ENCODE assay signal across 16 cellular contexts in the genomic region with DNA sequence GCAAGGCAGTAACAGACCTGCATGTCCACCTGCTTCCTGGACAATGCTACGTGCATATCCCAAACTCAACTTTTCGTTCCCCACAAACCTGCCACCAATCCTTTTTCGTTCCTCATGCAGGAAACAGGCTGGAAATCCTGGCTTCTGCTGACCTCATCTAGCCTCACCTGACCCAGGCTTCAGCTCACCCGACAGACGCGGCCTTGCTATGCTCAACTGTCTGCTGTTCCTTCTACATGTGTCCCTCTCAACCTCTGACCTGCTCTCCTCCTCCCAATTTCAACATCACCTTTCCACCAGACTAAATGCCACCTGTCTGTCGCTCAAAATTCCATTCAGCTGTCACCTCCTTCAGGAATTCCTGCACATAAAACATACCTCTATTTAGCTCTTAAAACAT. TPM values are rescaled to one million over a fixed set of nuclear protein-coding genes. Genes with fewer than 3 reads are reported as not detected.
DNase-seq lines count a peak whose midpoint lies in the region; TF ChIP-seq lines count a peak whose summit lies in the region.
"Had no signal": no experiment of that assay in that cellular context is flagged by ENCODE, and none has a peak within 500 bp of the region (broad histone marks: within the 10 kb centered on the region; RNA-seq: fewer than 3 reads in every experiment).

No MANE protein-coding gene starts in this region.

- H3K4ac ChIP-seq in trophoblast cell (ENCODE audit: low read depth, low read length): no peak overlapping the region

- H3K9ac ChIP-seq in mammary epithelial cell (ENCODE audit: insufficient read depth, low read length): no peak overlapping the region
- H3K9ac ChIP-seq in trophoblast cell (ENCODE audit: low read length): no peak overlapping the region

- no peak overlapping the region for H3K4me2 ChIP-seq in mammary epithelial cell (ENCODE audit: insufficient read depth, low read depth, low read length)
- H3K4me2 ChIP-seq in trophoblast cell (ENCODE audit: low read length): peak overlapping the region; percentile 13

- H4K8ac ChIP-seq in trophoblast cell (ENCODE audit: low read depth, low read length): no peak overlapping the region

- H4K91ac ChIP-seq in trophoblast cell (ENCODE audit: low read depth, low read length): no peak overlapping the region

- in situ Hi-C loops in mammary epithelial cell (cut with MboI; ENCODE audit: low sequenced_read_pairs in 2 of 2): no loop called here

- no peak overlapping the region for H3K14ac ChIP-seq in trophoblast cell (ENCODE audit: low read length)

- H3K36me3 Mint-ChIP-seq in activated CD4-positive, alpha-beta T cell treated with anti-CD3 and anti-CD28 coated beads, Interleukin-2, amount 10 ng/mL, durations not matched to agents 7 days and 5 days (ENCODE audit: low read depth): peaks cover 65% of the 10 kb centered on the region
- H3K36me3 Mint-ChIP-seq in IgD-negative memory B cell: peaks cover 7% of the 10 kb centered on the region

- H3K9me3 Mint-ChIP-seq in activated CD4-positive, alpha-beta T cell treated with anti-CD3 and anti-CD28 coated beads, Interleukin-2, amount 10 ng/mL, durations not matched to agents 7 days and 5 days: no peaks in the 10 kb centered on the region
- H3K9me3 Mint-ChIP-seq in IgD-negative memory B cell: no peaks in the 10 kb centered on the region
- H3K9me3 Mint-ChIP-seq: neural crest cell had no signal

- dilution Hi-C loops in mammary epithelial cell (cut with HindIII; ENCODE audit: low sequenced_read_pairs): no loop called here

- no peaks in the 10 kb centered on the region for H3K27me3 ChIP-seq in mammary epithelial cell (ENCODE audit: insufficient read depth, low read length)
- no peaks in the 10 kb centered on the region for H3K27me3 ChIP-seq in trophoblast cell (ENCODE audit: insufficient read depth, low read length)
- H3K27me3 ChIP-seq: dorsolateral prefrontal cortex, sigmoid colon, uterus had no signal

- POLR2A ChIA-PET in activated CD4-positive, alpha-beta T cell treated with anti-CD3 and anti-CD28 coated beads, Interleukin-2, amount 10 ng/mL, durations not matched to agents 7 days and 5 days (lab: Charles Lee): no interaction called here

- no peak for DNase-seq in activated CD4-positive, alpha-beta T cell treated with anti-CD3 and anti-CD28 coated beads, Interleukin-2, amount 10 ng/mL, durations not matched to agents 7 days and 5 days
- DNase-seq in activated CD4-positive, alpha-beta T cell treated with anti-CD3 and anti-CD28 coated beads, Interleukin-2, amount 50 U/mL, for 48 hours: no peak
- DNase-seq in mammary epithelial cell (no peak), trophoblast cell (peak; percentile 83 to 86), HuH-7 (ENCODE audit: low spot score) (no peak), HuH-7.5 (ENCODE audit: low spot score) (no peak), germinal center (ENCODE audit: low spot score) (no peak)
- DNase-seq: dorsolateral prefrontal cortex; NCI-H1048; NK-92 treated with Interleukin-12 subunit alpha and Interleukin-12 subunit beta, amount 100 ng/mL, for 24 hours; SIG-M5; sigmoid colon; stimulated activated naive CD4-positive, alpha-beta T cell treated with Interleukin-2 at 50 U/mL for 16 hours; uterus had no signal

- H3K27ac Mint-ChIP-seq in activated CD4-positive, alpha-beta T cell treated with anti-CD3 and anti-CD28 coated beads, Interleukin-2, amount 10 ng/mL, durations not matched to agents 7 days and 5 days: peak overlapping the region; percentile 64
- H3K27ac Mint-ChIP-seq in IgD-negative memory B cell: peak overlapping the region in 2 of 3 donors; percentile 76 to 82

- peaks cover 7% of the 10 kb centered on the region for H4K20me1 ChIP-seq in mammary epithelial cell (ENCODE audit: insufficient read depth, low read length)

- H3K4me1 ChIP-seq in mammary epithelial cell (ENCODE audit: insufficient read depth, low read length) (peaks cover 11% of the 10 kb centered on the region), trophoblast cell (ENCODE audit: control insufficient read depth in 1 of 2, insufficient read depth in 2 of 2, low read length in 2 of 2) (peaks cover 9% of the 10 kb centered on the region in 2 experiments)
- H3K4me1 ChIP-seq: uterus had no signal

- H3K4me1 Mint-ChIP-seq in activated CD4-positive, alpha-beta T cell treated with anti-CD3 and anti-CD28 coated beads, Interleukin-2, amount 10 ng/mL, durations not matched to agents 7 days and 5 days: peaks cover 83% of the 10 kb centered on the region
- peaks cover 33 to 51% (median 37%) of the 10 kb centered on the region in 3 donors for H3K4me1 Mint-ChIP-seq in IgD-negative memory B cell
- H3K4me1 Mint-ChIP-seq: neural crest cell had no signal

- no peak overlapping the region for H2BK5ac ChIP-seq in trophoblast cell (ENCODE audit: low read depth, low read length, poor library complexity)

- 89% methylated on average over 7 of the region's 7 CpGs for whole genome bisulfite sequencing in mammary epithelial cell (ENCODE audit: low coverage, missing lambda C conversion rate)
- WGBS in trophoblast cell (ENCODE audit: extremely low coverage, insufficient coverage, insufficient read length): no CpG with 5 or more reads among the region's 7 CpGs

- H2BK120ac ChIP-seq in trophoblast cell (ENCODE audit: insufficient read depth, low read length, poor library complexity): no peak overlapping the region

- TSS peak; percentile 13 for BruUV-seq in mammary epithelial cell (replicated peaks; lab: Mats Ljungman, UMichigan)

- H4K12ac ChIP-seq in trophoblast cell (ENCODE audit: low read depth, low read length): no peak overlapping the region

- no peak overlapping the region for H2BK12ac ChIP-seq in trophoblast cell (ENCODE audit: low read length)

- H3K4me3 ChIP-seq in mammary epithelial cell (replicated peaks in 1 of 3; ENCODE audit: insufficient read depth in 1 of 3, low read depth in 2 of 3, low read length in 3 of 3) (no peak overlapping the region), trophoblast cell (ENCODE audit: low read depth, low read length) (no peak overlapping the region)
- H3K4me3 ChIP-seq: dorsolateral prefrontal cortex, sigmoid colon, uterus had no signal

- no peak overlapping the region for H3K27ac ChIP-seq in mammary epithelial cell (ENCODE audit: insufficient read depth, low read depth, low read length)
- peak overlapping the region; percentile 50 for H3K27ac ChIP-seq in trophoblast cell (ENCODE audit: low read depth, low read length)
- H3K27ac ChIP-seq: dorsolateral prefrontal cortex, sigmoid colon, uterus had no signal

- no peak overlapping the region for H3K18ac ChIP-seq in trophoblast cell (ENCODE audit: low read length)

- peaks cover 67% of the 10 kb centered on the region for H3K79me2 ChIP-seq in mammary epithelial cell (ENCODE audit: insufficient read depth, low read length)
- H3K79me2 ChIP-seq in trophoblast cell (ENCODE audit: control insufficient read depth, insufficient read depth, low read length, poor library complexity): no peaks in the 10 kb centered on the region

- no peaks in the 10 kb centered on the region for H3K27me3 Mint-ChIP-seq in activated CD4-positive, alpha-beta T cell treated with anti-CD3 and anti-CD28 coated beads, Interleukin-2, amount 10 ng/mL, durations not matched to agents 7 days and 5 days
- H3K27me3 Mint-ChIP-seq in IgD-negative memory B cell: no peaks in the 10 kb centered on the region

- H3K4me3 Mint-ChIP-seq in activated CD4-positive, alpha-beta T cell treated with anti-CD3 and anti-CD28 coated beads, Interleukin-2, amount 10 ng/mL, durations not matched to agents 7 days and 5 days: no peak overlapping the region
- no peak overlapping the region for H3K4me3 Mint-ChIP-seq in IgD-negative memory B cell
- H3K4me3 Mint-ChIP-seq: neural crest cell had no signal

- CTCF ChIA-PET in activated CD4-positive, alpha-beta T cell treated with anti-CD3 and anti-CD28 coated beads, Interleukin-2, amount 10 ng/mL, durations not matched to agents 7 days and 5 days (lab: Charles Lee): interaction anchor here (0.8 to 1.1 kb wide), 2 partner anchors 12 to 18 kb away, joined by 3 read pairs; no protein-coding TSS in a partner anchor
- CTCF ChIA-PET in mammary epithelial cell (lab: Charles Lee; ENCODE audit: low non-redundant PET): no interaction called here

- H2AK5ac ChIP-seq in trophoblast cell (ENCODE audit: low read length): no peak overlapping the region

- intact Hi-C loops in mammary epithelial cell (cut with micrococcal nuclease): loop anchor here (1.0 kb wide), 1 partner anchor 51 kb away; no protein-coding TSS in a partner anchor

- H2AFZ ChIP-seq in mammary epithelial cell (ENCODE audit: low read depth, low read length): no peak overlapping the region
- H2AFZ ChIP-seq in trophoblast cell (ENCODE audit: insufficient read depth, low read length, poor library complexity): no peak overlapping the region

- TF ChIP-seq CTCF in mammary epithelial cell (conservative IDR thresholded peaks at IDR 0.05 in 1 of 2, IDR thresholded peaks at IDR 0.05 in 1 of 2; ENCODE audit: extremely low read depth in 1 of 2, insufficient read depth in 1 of 2, low read depth in 1 of 2, low read length in 2 of 2): no peak

- peaks cover 2% of the 10 kb centered on the region for H3K79me1 ChIP-seq in trophoblast cell (ENCODE audit: low read length)

- H3K9me3 ChIP-seq in mammary epithelial cell (replicated peaks; ENCODE audit: insufficient read depth, low read length): no peaks in the 10 kb centered on the region
- H3K9me3 ChIP-seq in trophoblast cell (ENCODE audit: insufficient read depth, low read depth, low read length): no peaks in the 10 kb centered on the region
- H3K9me3 ChIP-seq: sigmoid colon, uterus had no signal

- H3K36me3 ChIP-seq in mammary epithelial cell (ENCODE audit: insufficient read depth, low read length): peaks cover 31% of the 10 kb centered on the region
- H3K36me3 ChIP-seq in trophoblast cell (ENCODE audit: control insufficient read depth in 1 of 2, insufficient read depth in 2 of 2, low read length in 2 of 2): peaks cover 9 to 15% of the 10 kb centered on the region in 2 experiments
- H3K36me3 ChIP-seq: uterus had no signal

- no peak overlapping the region for H3K23ac ChIP-seq in trophoblast cell (ENCODE audit: low read length)

RNA-seq across cellular contexts. Expression of a gene that starts 44.5 kb away (rescaled TPM):
- 100 to 1,000 TPM; 237 to 304 TPM for total RNA-seq in activated CD4-positive, alpha-beta T cell treated with anti-CD3 and anti-CD28 coated beads, Interleukin-2, amount 10 ng/mL, durations not matched to agents 7 days and 5 days
- polyA plus RNA-seq in IgD-negative memory B cell: 86.1 TPM
- 100 to 1,000 TPM in 1 of 2 donors, 10 to 100 TPM in 1; 81.0 to 166 TPM for total RNA-seq in mammary epithelial cell
- 148 TPM for polyA plus RNA-seq in mammary epithelial cell
- polyA minus RNA-seq in mammary epithelial cell: 228 TPM
- 32.7 and 36.0 TPM in 2 replicates for polyA plus RNA-seq in trophoblast cell (2013)

Comparison
In these comparisons a context has a peak if more than half of its experiments do, and no peak if none do; other contexts are left out.
1. DNase-seq: peak in trophoblast cell (2 of 2); none in activated CD4-positive, alpha-beta T cell treated with anti-CD3 and anti-CD28 coated beads, Interleukin-2, amount 10 ng/mL, durations not matched to agents 7 days and 5 days (single experiment), activated CD4-positive, alpha-beta T cell treated with anti-CD3 and anti-CD28 coated beads, Interleukin-2, amount 50 U/mL, for 48 hours (0 of 2), mammary epithelial cell (single experiment), HuH-7 (single experiment), HuH-7.5 (single experiment) and germinal center (single experiment).